ENCODE assay signal across 25 cellular contexts in the genomic region with DNA sequence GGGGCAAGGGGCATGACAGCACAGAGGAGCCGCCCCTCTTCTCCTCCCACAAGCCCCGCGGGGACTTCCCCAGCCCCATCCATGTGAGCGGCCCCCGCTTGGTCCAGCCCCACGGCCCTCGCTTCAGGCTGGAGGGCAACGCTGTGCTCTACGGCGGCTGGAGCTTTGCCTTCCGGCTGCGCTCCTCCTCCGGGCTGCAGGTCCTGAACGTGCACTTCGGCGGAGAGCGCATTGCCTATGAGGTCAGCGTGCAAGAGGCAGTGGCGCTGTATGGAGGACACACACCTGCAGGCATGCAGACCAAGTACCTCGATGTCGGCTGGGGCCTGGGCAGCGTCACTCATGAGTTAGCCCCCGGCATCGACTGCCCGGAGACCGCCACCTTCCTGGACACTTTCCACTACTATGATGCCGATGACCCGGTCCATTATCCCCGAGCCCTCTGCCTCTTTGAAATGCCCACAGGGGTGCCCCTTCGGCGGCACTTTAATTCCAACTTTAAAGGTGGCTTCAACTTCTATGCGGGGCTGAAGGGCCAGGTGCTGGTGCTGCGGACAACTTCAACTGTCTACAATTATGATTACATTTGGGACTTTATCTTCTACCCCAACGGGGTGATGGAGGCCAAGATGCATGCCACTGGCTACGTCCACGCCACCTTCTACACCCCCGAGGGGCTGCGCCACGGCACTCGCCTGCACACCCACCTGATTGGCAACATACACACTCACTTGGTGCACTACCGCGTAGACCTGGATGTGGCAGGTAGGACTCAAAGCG. TPM values are rescaled to one million over a fixed set of nuclear protein-coding genes. Genes with fewer than 3 reads are reported as not detected.
"Had no signal": no experiment of that assay in that cellular context is flagged by ENCODE, and none has a peak within 500 bp of the region (broad histone marks: within the 10 kb centered on the region; RNA-seq: fewer than 3 reads in every experiment).

No MANE protein-coding gene starts in this region.

- H3K27me3 ChIP-seq: brain microvascular endothelial cell, neural progenitor cell, ovary, transverse colon had no signal

- ATAC-seq: effector memory CD8-positive, alpha-beta T cell; gastrocnemius medialis; mucosa of descending colon; psoas muscle; right cardiac atrium; stimulated activated memory B cell treated with anti-CD40 and anti-IgM and Interleukin-4, amounts not matched to agents 10 μg/mL and 1 μg/mL and 100 μg/mL, for 72 hours; WTC11 had no signal

- H3K4me1 ChIP-seq: esophagus squamous epithelium, gastrocnemius medialis, psoas muscle had no signal

- H3K27ac Mint-ChIP-seq: activated naive CD4-positive, alpha-beta T cell treated with anti-CD3 and anti-CD28 coated beads, Interleukin-2, amount 50 U/mL, for 24 hours; activated T-helper 1 cell treated with anti-CD3 and anti-CD28 coated beads, Interleukin-12 subunit alpha, Interleukin-12 subunit beta, Interleukin-2, Interleukin-4 antibody, amounts not matched to agents 30 ng/mL and 10 ng/mL and 1 ng/mL, durations not matched to agents 14 hours and 24 hours and 36 hours; effector memory CD8-positive, alpha-beta T cell; naive B cell; neural progenitor cell; stimulated activated memory B cell treated with anti-CD40 and anti-IgM and Interleukin-4, amounts not matched to agents 10 μg/mL and 1 μg/mL and 100 μg/mL, for 72 hours; WTC11 had no signal

- H3K4me2 ChIP-seq: neural progenitor cell had no signal

- H3K27ac ChIP-seq: brain microvascular endothelial cell, esophagus squamous epithelium, gastrocnemius medialis, neural progenitor cell, ovary, psoas muscle, skin epidermis, transverse colon had no signal

- H3K9me3 ChIP-seq: esophagus squamous epithelium, gastrocnemius medialis, mucosa of descending colon, ovary, psoas muscle, transverse colon had no signal

- DNase-seq: activated gamma-delta T cell; anterior cingulate cortex; brain microvascular endothelial cell; effector memory CD8-positive, alpha-beta T cell; esophagus squamous epithelium; gastrocnemius medialis; hippocampal formation; mesenchymal stem cell; mucosa of descending colon; naive B cell; psoas muscle; right cardiac atrium; T-helper 9 cell; transverse colon had no signal

- H3K4me3 ChIP-seq: esophagus squamous epithelium, gastrocnemius medialis, mucosa of descending colon, neural progenitor cell, ovary, psoas muscle, skin epidermis, transverse colon had no signal

- H2AFZ ChIP-seq: neural progenitor cell had no signal

- H3K36me3 ChIP-seq: brain microvascular endothelial cell, esophagus squamous epithelium, gastrocnemius medialis, neural progenitor cell, ovary had no signal

- H3K4me1 Mint-ChIP-seq: activated naive CD4-positive, alpha-beta T cell treated with anti-CD3 and anti-CD28 coated beads, Interleukin-2, amount 50 U/mL, for 24 hours; naive B cell; neural progenitor cell; stimulated activated memory B cell treated with anti-CD40 and anti-IgM and Interleukin-4, amounts not matched to agents 10 μg/mL and 1 μg/mL and 100 μg/mL, for 72 hours had no signal

- H3K9ac ChIP-seq: neural progenitor cell had no signal

- H3K36me3 Mint-ChIP-seq: activated naive CD4-positive, alpha-beta T cell treated with anti-CD3 and anti-CD28 coated beads, Interleukin-2, amount 50 U/mL, for 24 hours; naive B cell; neural progenitor cell; WTC11 had no signal

- H3K4me3 Mint-ChIP-seq: activated naive CD4-positive, alpha-beta T cell treated with anti-CD3 and anti-CD28 coated beads, Interleukin-2, amount 50 U/mL, for 24 hours; activated T-helper 1 cell treated with anti-CD3 and anti-CD28 coated beads, Interleukin-12 subunit alpha, Interleukin-12 subunit beta, Interleukin-2, Interleukin-4 antibody, amounts not matched to agents 30 ng/mL and 10 ng/mL and 1 ng/mL, durations not matched to agents 14 hours and 24 hours and 36 hours; effector memory CD8-positive, alpha-beta T cell; naive B cell; neural progenitor cell; stimulated activated memory B cell treated with anti-CD40 and anti-IgM and Interleukin-4, amounts not matched to agents 10 μg/mL and 1 μg/mL and 100 μg/mL, for 72 hours; WTC11 had no signal

- H3K9me3 Mint-ChIP-seq: activated naive CD4-positive, alpha-beta T cell treated with anti-CD3 and anti-CD28 coated beads, Interleukin-2, amount 50 U/mL, for 24 hours; activated T-helper 1 cell treated with anti-CD3 and anti-CD28 coated beads, Interleukin-12 subunit alpha, Interleukin-12 subunit beta, Interleukin-2, Interleukin-4 antibody, amounts not matched to agents 30 ng/mL and 10 ng/mL and 1 ng/mL, durations not matched to agents 14 hours and 24 hours and 36 hours; effector memory CD8-positive, alpha-beta T cell; neural progenitor cell; stimulated activated memory B cell treated with anti-CD40 and anti-IgM and Interleukin-4, amounts not matched to agents 10 μg/mL and 1 μg/mL and 100 μg/mL, for 72 hours had no signal

RNA-seq across cellular contexts. Expression of a gene that starts 5.1 kb away (rescaled TPM):
- total RNA-seq: activated T-helper 1 cell treated with anti-CD3 and anti-CD28 coated beads, Interleukin-12 subunit alpha, Interleukin-12 subunit beta, Interleukin-2, Interleukin-4 antibody, amounts not matched to agents 30 ng/mL and 10 ng/mL and 1 ng/mL, durations not matched to agents 14 hours and 24 hours and 36 hours; dermis microvascular lymphatic vessel endothelial cell; T-helper 1 cell treated with Interleukin-12 subunit alpha and Interleukin-12 subunit beta and Interleukin-4 antibody, amounts not matched to agents 30 ng/mL and 1 ng/mL, for 36 hours; temporal lobe had no signal
- polyA plus RNA-seq: ovary, right cardiac atrium had no signal

RNA-seq across cellular contexts. Expression of a gene that starts 56.9 kb away (rescaled TPM):
- total RNA-seq: activated T-helper 1 cell treated with anti-CD3 and anti-CD28 coated beads, Interleukin-12 subunit alpha, Interleukin-12 subunit beta, Interleukin-2, Interleukin-4 antibody, amounts not matched to agents 30 ng/mL and 10 ng/mL and 1 ng/mL, durations not matched to agents 14 hours and 24 hours and 36 hours; dermis microvascular lymphatic vessel endothelial cell; SK-MEL-5; T-helper 1 cell treated with Interleukin-12 subunit alpha and Interleukin-12 subunit beta and Interleukin-4 antibody, amounts not matched to agents 30 ng/mL and 1 ng/mL, for 36 hours had no signal

RNA-seq across cellular contexts. Expression of a gene that starts 57.3 kb away (rescaled TPM):
- total RNA-seq: activated T-helper 1 cell treated with anti-CD3 and anti-CD28 coated beads, Interleukin-12 subunit alpha, Interleukin-12 subunit beta, Interleukin-2, Interleukin-4 antibody, amounts not matched to agents 30 ng/mL and 10 ng/mL and 1 ng/mL, durations not matched to agents 14 hours and 24 hours and 36 hours; dermis microvascular lymphatic vessel endothelial cell; T-helper 1 cell treated with Interleukin-12 subunit alpha and Interleukin-12 subunit beta and Interleukin-4 antibody, amounts not matched to agents 30 ng/mL and 1 ng/mL, for 36 hours had no signal
